ENCODE assay signal across 15 cellular contexts in the genomic region with DNA sequence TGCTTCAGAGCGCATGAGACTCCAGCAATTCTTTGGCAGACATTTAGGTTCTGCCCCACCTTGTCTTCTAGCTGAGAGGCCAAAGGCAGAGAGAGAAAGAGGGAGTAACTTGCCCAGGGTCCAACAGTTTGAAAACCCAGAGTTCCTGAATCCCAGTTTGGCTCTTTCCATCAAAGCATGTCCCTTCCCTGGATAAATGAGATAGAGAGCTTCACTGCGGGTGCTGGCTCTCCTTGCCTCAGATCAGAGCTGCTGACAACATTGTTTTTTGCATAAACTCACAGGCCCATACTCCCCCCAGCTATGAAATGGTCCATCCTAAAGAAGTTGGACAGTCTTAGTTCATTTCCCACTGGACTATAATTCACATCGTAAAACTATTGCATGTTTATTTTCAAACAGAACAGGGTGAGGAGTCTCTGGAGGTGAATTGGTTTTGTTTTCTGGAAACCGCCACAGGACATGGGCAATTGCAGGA. TPM values are rescaled to one million over a fixed set of nuclear protein-coding genes. Genes with fewer than 3 reads are reported as not detected.
A peak's percentile ranks its signal among the peaks of the same experiment; 100 is the strongest.
DNase-seq lines count a peak whose midpoint lies in the region; ATAC-seq and TF ChIP-seq lines count a peak whose summit lies in the region.
"Had no signal": no experiment of that assay in that cellular context is flagged by ENCODE, and none has a peak within 500 bp of the region (broad histone marks: within the 10 kb centered on the region; RNA-seq: fewer than 3 reads in every experiment).

No MANE protein-coding gene starts in this region.

- no peaks in the 10 kb centered on the region for H3K36me3 ChIP-seq in iPS-20b (ENCODE audit: insufficient read depth, low read depth, low read length)

- no peak for ATAC-seq in HG03108 (IDR thresholded peaks at IDR 0.05; ENCODE audit: unreplicated experiment)
- ATAC-seq in HG02970 (IDR thresholded peaks at IDR 0.05; ENCODE audit: low FRiP score, unreplicated experiment): no peak
- ATAC-seq: activated naive CD4-positive, alpha-beta T cell treated with anti-CD3 and anti-CD28 coated beads, Interleukin-2, amount 50 U/mL, for 72 hours had no signal

- peaks cover 31% of the 10 kb centered on the region for H3K4me1 Mint-ChIP-seq in brain

- H3K27me3 Mint-ChIP-seq in brain: peaks cover 2% of the 10 kb centered on the region

- H3K36me3 Mint-ChIP-seq in brain: no peaks in the 10 kb centered on the region
- H3K36me3 Mint-ChIP-seq: activated naive CD4-positive, alpha-beta T cell treated with anti-CD3 and anti-CD28 coated beads, Interleukin-2, amount 50 U/mL, for 72 hours had no signal

- peaks cover 1 to 4% (median 2%) of the 10 kb centered on the region in 5 experiments for H3K9me3 Mint-ChIP-seq in brain
- H3K9me3 Mint-ChIP-seq: activated naive CD4-positive, alpha-beta T cell treated with anti-CD3 and anti-CD28 coated beads, Interleukin-2, amount 50 U/mL, for 72 hours; T-helper 2 cell treated with Interferon-gamma antibody and Interleukin-4, amounts not matched to agents 5 μg/mL and 100 μg/mL, for 36 hours had no signal

- no peaks in the 10 kb centered on the region for H3K27me3 ChIP-seq in iPS-20b (ENCODE audit: insufficient read depth, low read length)

- no peak for TF ChIP-seq CTCF in brain (conservative IDR thresholded peaks at IDR 0.05)

- H3K4me3 ChIP-seq in iPS-20b (ENCODE audit: low read length): peak overlapping the region; percentile 34; the same call in 1 of the 2 replicates

- H3K9me3 ChIP-seq in iPS-20b (ENCODE audit: insufficient read depth, low read depth, low read length): no peaks in the 10 kb centered on the region

- H3K4me3 Mint-ChIP-seq in brain: peak overlapping the region in 3 of 5 experiments; percentile 13 to 49 (median 28)
- H3K4me3 Mint-ChIP-seq: T-helper 2 cell treated with Interferon-gamma antibody and Interleukin-4, amounts not matched to agents 5 μg/mL and 100 μg/mL, for 36 hours had no signal

- DNase-seq in H4 (ENCODE audit: low spot score) (peak; percentile 63), smooth muscle cell of the brain vasculature (ENCODE audit: low read depth, low spot score) (peak; percentile 55), NCI-H1092 treated with DMSO at 0.1 percent for 48 hours (lab: John Stamatoyannopoulos, UW) (no peak)
- DNase-seq in activated CD4-positive, alpha-beta T cell treated with anti-CD3 and anti-CD28 coated beads for 1 hour: no peak
- DNase-seq: hippocampal formation, KG1, NCI-H2081 treated with DMSO at 0.1 percent for 48 hours had no signal

- no peak overlapping the region for H3K27ac ChIP-seq in iPS-20b (ENCODE audit: low read length)

- peak overlapping the region in 3 of 5 experiments; percentile 86 to 98 (median 91) for H3K27ac Mint-ChIP-seq in brain
- H3K27ac Mint-ChIP-seq: activated naive CD4-positive, alpha-beta T cell treated with anti-CD3 and anti-CD28 coated beads, Interleukin-2, amount 50 U/mL, for 72 hours; T-helper 2 cell treated with Interferon-gamma antibody and Interleukin-4, amounts not matched to agents 5 μg/mL and 100 μg/mL, for 36 hours had no signal

- H3K4me1 ChIP-seq in iPS-20b (ENCODE audit: insufficient read depth, low read length): peaks cover 23% of the 10 kb centered on the region

- H3K9ac ChIP-seq in iPS-20b (ENCODE audit: low read depth, low read length): peak overlapping the region; percentile 26; the same call in 1 of the 2 replicates

RNA-seq across cellular contexts. Expression of a gene that starts 25.2 kb away (rescaled TPM):
- total RNA-seq in H4 (2014; rRNA removed; shearing (Covaris generic)): 0.02 TPM in 1 of 2 replicates, not detected in the other
- 0.49 TPM for polyA plus RNA-seq in brain (ENCODE audit: insufficient read depth, low read depth, low replicate concordance)
- total RNA-seq: activated naive CD4-positive, alpha-beta T cell treated with anti-CD3 and anti-CD28 coated beads, Interleukin-2, amount 50 U/mL, for 72 hours; mononuclear cell; skeletal muscle tissue had no signal

Comparison
In these comparisons a context has a peak if more than half of its experiments do, and no peak if none do; other contexts are left out.
1. DNase-seq: peak in H4 (single experiment) and smooth muscle cell of the brain vasculature (single experiment); none in NCI-H1092 treated with DMSO at 0.1 percent for 48 hours (single experiment) and activated CD4-positive, alpha-beta T cell treated with anti-CD3 and anti-CD28 coated beads for 1 hour (single experiment).